ENCODE assay signal across 8 cellular contexts in genomic region chr1:203327684-203328457, GRCh38. TPM values are rescaled to one million over a fixed set of nuclear protein-coding genes. Genes with fewer than 3 reads are reported as not detected.
A peak's percentile ranks its signal among the peaks of the same experiment; 100 is the strongest.
DNase-seq lines count a peak whose midpoint lies in the region; ATAC-seq and TF ChIP-seq lines count a peak whose summit lies in the region.

No MANE protein-coding gene starts in this region.

- peaks cover 54% of the 10 kb centered on the region for H3K27me3 Mint-ChIP-seq in WTC11 (ENCODE audit: low read depth)

- peak; percentile 21 for ATAC-seq in HG02763 (IDR thresholded peaks at IDR 0.05; ENCODE audit: unreplicated experiment)
- ATAC-seq in WTC11 = peak; percentile 50
- ATAC-seq in left lobe of liver = peak; percentile 55
- ATAC-seq in stimulated activated effector memory CD8-positive, alpha-beta T cell treated with anti-CD3 and anti-CD28 coated beads, Interleukin-12 subunit alpha, Interleukin-12 subunit beta, amount 100 ng/mL, for 72 hours = peak; percentile 81

- peaks cover 50% of the 10 kb centered on the region for H3K4me1 Mint-ChIP-seq in WTC11
- H3K4me1 Mint-ChIP-seq in stimulated activated effector memory CD8-positive, alpha-beta T cell treated with anti-CD3 and anti-CD28 coated beads, Interleukin-12 subunit alpha, Interleukin-12 subunit beta, amount 100 ng/mL, for 72 hours = peaks cover 57% of the 10 kb centered on the region

- TF ChIP-seq CTCF in GM12874 (IDR thresholded peaks at IDR 0.05; ENCODE audit: insufficient read depth, low read depth, low read length) (peak; percentile 40; the same call in 1 of the 2 replicates), WTC11 (IDR thresholded peaks at IDR 0.05) (no peak)

- peak overlapping the region; percentile 88 for H3K27ac ChIP-seq in cingulate gyrus (ENCODE audit: low read depth, low read length)

- CTCF ChIA-PET in WTC11 (lab: Charles Lee) = interaction anchor here (0.7 to 5.6 kb wide), 31 partner anchors 9 to 360 kb away, joined by 3 to 99 read pairs (median 4); partner anchors contain the start of genes ADORA1, BTG2 and FMOD

- H3K27ac Mint-ChIP-seq in WTC11 = peak overlapping the region; percentile 90
- H3K27ac Mint-ChIP-seq in stimulated activated effector memory CD8-positive, alpha-beta T cell treated with anti-CD3 and anti-CD28 coated beads, Interleukin-12 subunit alpha, Interleukin-12 subunit beta, amount 100 ng/mL, for 72 hours = peak overlapping the region; percentile 96

- POLR2A ChIA-PET in WTC11 (lab: Charles Lee) = interaction anchor here (1.0 to 3.6 kb wide), 4 partner anchors 11 to 37 kb away, joined by 3 to 37 read pairs (median 4); partner anchors contain the start of gene BTG2

- peak overlapping the region; percentile 69 for H3K4me3 Mint-ChIP-seq in WTC11
- H3K4me3 Mint-ChIP-seq in stimulated activated effector memory CD8-positive, alpha-beta T cell treated with anti-CD3 and anti-CD28 coated beads, Interleukin-12 subunit alpha, Interleukin-12 subunit beta, amount 100 ng/mL, for 72 hours = peak overlapping the region; percentile 79

- H3K9me3 Mint-ChIP-seq in WTC11 = no peaks in the 10 kb centered on the region
- no peaks in the 10 kb centered on the region for H3K9me3 Mint-ChIP-seq in stimulated activated effector memory CD8-positive, alpha-beta T cell treated with anti-CD3 and anti-CD28 coated beads, Interleukin-12 subunit alpha, Interleukin-12 subunit beta, amount 100 ng/mL, for 72 hours

- DNase-seq in 8988T = peak; percentile 53
- peak; percentile 75 to 98 for DNase-seq in NCI-H187 (lab: John Stamatoyannopoulos, UW)
- DNase-seq in WTC11 (ENCODE audit: low spot score) = no peak
- DNase-seq in left lobe of liver (ENCODE audit: low spot score) = no peak
- DNase-seq in stimulated activated effector memory CD8-positive, alpha-beta T cell treated with anti-CD3 and anti-CD28 coated beads, Interleukin-12 subunit alpha, Interleukin-12 subunit beta, amount 100 ng/mL, for 72 hours (ENCODE audit: low spot score in 2 of 2) = peak; percentile 53 to 88

- H3K36me3 Mint-ChIP-seq in WTC11 = no peaks in the 10 kb centered on the region
- H3K36me3 Mint-ChIP-seq in stimulated activated effector memory CD8-positive, alpha-beta T cell treated with anti-CD3 and anti-CD28 coated beads, Interleukin-12 subunit alpha, Interleukin-12 subunit beta, amount 100 ng/mL, for 72 hours = peaks cover 18% of the 10 kb centered on the region

TF ChIP-seq in WTC11, 78 proteins besides CTCF, POLR2A, EP300 and RAD21 (continues in another document):
- 0 out of 2 replicates have a peak, but pooled peaks have one; percentile 20 for TF ChIP-seq SP1 (CRISPR knock-in tag; conservative IDR thresholded peaks at IDR 0.05)
- 0 out of 2 replicates have a peak, but pooled peaks have one; percentile 44 for TF ChIP-seq FOXP1 (CRISPR knock-in tag; IDR thresholded peaks at IDR 0.05; ENCODE audit: borderline replicate concordance)
- TF ChIP-seq TCF7 (CRISPR knock-in tag; IDR thresholded peaks at IDR 0.05; ENCODE audit: low read depth) = no peak
- no peak for TF ChIP-seq NFE2L1 (CRISPR knock-in tag; IDR thresholded peaks at IDR 0.05)
- TF ChIP-seq HMGA2 (CRISPR knock-in tag; IDR thresholded peaks at IDR 0.05) = no peak
- no peak for TF ChIP-seq ATF6 (CRISPR knock-in tag; IDR thresholded peaks at IDR 0.05)
- TF ChIP-seq, protein P1, sequence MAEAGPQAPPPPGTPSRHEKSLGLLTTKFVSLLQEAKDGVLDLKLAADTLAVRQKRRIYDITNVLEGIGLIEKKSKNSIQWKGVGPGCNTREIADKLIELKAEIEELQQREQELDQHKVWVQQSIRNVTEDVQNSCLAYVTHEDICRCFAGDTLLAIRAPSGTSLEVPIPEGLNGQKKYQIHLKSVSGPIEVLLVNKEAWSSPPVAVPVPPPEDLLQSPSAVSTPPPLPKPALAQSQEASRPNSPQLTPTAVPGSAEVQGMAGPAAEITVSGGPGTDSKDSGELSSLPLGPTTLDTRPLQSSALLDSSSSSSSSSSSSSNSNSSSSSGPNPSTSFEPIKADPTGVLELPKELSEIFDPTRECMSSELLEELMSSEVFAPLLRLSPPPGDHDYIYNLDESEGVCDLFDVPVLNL (CRISPR knock-in tag; IDR thresholded peaks at IDR 0.05; ENCODE audit: borderline replicate concordance, low read depth) = no peak
- no peak for TF ChIP-seq MXD4 (CRISPR knock-in tag; IDR thresholded peaks at IDR 0.05; ENCODE audit: borderline replicate concordance)
- TF ChIP-seq GTF2I (CRISPR knock-in tag; conservative IDR thresholded peaks at IDR 0.05) = peak; percentile 65
- no peak for TF ChIP-seq JUN (CRISPR knock-in tag; IDR thresholded peaks at IDR 0.05)
- 0 out of 2 replicates have a peak, but pooled peaks have one; percentile 24 for TF ChIP-seq MYBL2 (CRISPR knock-in tag; IDR thresholded peaks at IDR 0.05)
- no peak for TF ChIP-seq ZBTB21 (CRISPR knock-in tag; IDR thresholded peaks at IDR 0.05; ENCODE audit: borderline replicate concordance)
- no peak for TF ChIP-seq TEAD1 (CRISPR knock-in tag; IDR thresholded peaks at IDR 0.05)
- TF ChIP-seq, protein P2, sequence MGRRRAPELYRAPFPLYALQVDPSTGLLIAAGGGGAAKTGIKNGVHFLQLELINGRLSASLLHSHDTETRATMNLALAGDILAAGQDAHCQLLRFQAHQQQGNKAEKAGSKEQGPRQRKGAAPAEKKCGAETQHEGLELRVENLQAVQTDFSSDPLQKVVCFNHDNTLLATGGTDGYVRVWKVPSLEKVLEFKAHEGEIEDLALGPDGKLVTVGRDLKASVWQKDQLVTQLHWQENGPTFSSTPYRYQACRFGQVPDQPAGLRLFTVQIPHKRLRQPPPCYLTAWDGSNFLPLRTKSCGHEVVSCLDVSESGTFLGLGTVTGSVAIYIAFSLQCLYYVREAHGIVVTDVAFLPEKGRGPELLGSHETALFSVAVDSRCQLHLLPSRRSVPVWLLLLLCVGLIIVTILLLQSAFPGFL (CRISPR knock-in tag; IDR thresholded peaks at IDR 0.05; ENCODE audit: borderline replicate concordance) = no peak
- TF ChIP-seq E2F1 (CRISPR knock-in tag; IDR thresholded peaks at IDR 0.05) = no peak
- TF ChIP-seq USF2 (CRISPR knock-in tag; IDR thresholded peaks at IDR 0.05) = no peak
- TF ChIP-seq, protein P3, sequence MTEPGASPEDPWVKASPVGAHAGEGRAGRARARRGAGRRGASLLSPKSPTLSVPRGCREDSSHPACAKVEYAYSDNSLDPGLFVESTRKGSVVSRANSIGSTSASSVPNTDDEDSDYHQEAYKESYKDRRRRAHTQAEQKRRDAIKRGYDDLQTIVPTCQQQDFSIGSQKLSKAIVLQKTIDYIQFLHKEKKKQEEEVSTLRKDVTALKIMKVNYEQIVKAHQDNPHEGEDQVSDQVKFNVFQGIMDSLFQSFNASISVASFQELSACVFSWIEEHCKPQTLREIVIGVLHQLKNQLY (CRISPR knock-in tag; IDR thresholded peaks at IDR 0.05) = no peak
- TF ChIP-seq, protein P4, sequence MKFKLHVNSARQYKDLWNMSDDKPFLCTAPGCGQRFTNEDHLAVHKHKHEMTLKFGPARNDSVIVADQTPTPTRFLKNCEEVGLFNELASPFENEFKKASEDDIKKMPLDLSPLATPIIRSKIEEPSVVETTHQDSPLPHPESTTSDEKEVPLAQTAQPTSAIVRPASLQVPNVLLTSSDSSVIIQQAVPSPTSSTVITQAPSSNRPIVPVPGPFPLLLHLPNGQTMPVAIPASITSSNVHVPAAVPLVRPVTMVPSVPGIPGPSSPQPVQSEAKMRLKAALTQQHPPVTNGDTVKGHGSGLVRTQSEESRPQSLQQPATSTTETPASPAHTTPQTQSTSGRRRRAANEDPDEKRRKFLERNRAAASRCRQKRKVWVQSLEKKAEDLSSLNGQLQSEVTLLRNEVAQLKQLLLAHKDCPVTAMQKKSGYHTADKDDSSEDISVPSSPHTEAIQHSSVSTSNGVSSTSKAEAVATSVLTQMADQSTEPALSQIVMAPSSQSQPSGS (CRISPR knock-in tag; IDR thresholded peaks at IDR 0.05; ENCODE audit: borderline replicate concordance, low read depth) = no peak

RNA-seq across cellular contexts. Expression of gene BTG2, which starts 22.6 kb away (rescaled TPM):
- total RNA-seq in WTC11 (2021) = 13.5 to 19.4 TPM (median 15.4 TPM) in 3 replicates
- total RNA-seq in left lobe of liver = 2.8 TPM

RNA-seq across cellular contexts. Expression of gene FMOD, which starts 23.1 kb away (rescaled TPM):
- total RNA-seq in WTC11 (2021) (0.05 to 0.79 TPM (median 0.14 TPM) in 3 replicates), left lobe of liver (1.7 TPM)

Comparison
In these comparisons a context has a peak if more than half of its experiments do, and no peak if none do; other contexts are left out.
1. DNase-seq: peak in 8988T (single experiment), NCI-H187 (2 of 2) and stimulated activated effector memory CD8-positive, alpha-beta T cell treated with anti-CD3 and anti-CD28 coated beads, Interleukin-12 subunit alpha, Interleukin-12 subunit beta, amount 100 ng/mL, for 72 hours (2 of 2); none in WTC11 (single experiment) and left lobe of liver (single experiment).
2. ATAC-seq: peak in every context shown above with its lines; median percentile 81 in stimulated activated effector memory CD8-positive, alpha-beta T cell treated with anti-CD3 and anti-CD28 coated beads, Interleukin-12 subunit alpha, Interleukin-12 subunit beta, amount 100 ng/mL, for 72 hours; 55 in left lobe of liver; 50 in WTC11; 21 in HG02763.